Comparison of ENCODE assay signal across 8 cellular contexts in the genomic region with DNA sequence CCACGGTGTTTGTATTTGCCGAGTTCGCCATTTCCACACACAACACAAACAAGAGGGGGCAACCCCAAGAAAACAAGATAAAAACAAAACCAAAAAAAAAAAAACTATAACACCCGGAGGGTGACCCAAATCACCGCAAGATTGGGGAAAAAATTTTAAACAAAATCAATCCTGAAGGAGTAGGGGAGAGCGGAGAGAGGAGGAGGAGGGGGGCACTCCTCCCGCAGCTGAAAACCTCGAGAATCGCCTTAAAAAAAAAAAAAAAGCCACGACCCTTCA. TPM values are rescaled to one million over a fixed set of nuclear protein-coding genes. Genes with fewer than 3 reads are reported as not detected.
DNase-seq lines count a peak whose midpoint lies in the region; ATAC-seq, FAIRE-seq and TF ChIP-seq lines count a peak whose summit lies in the region.

No MANE protein-coding gene starts in this region.

- H3K9ac ChIP-seq in DND-41 (ENCODE audit: low read depth, low read length): peak overlapping the region; percentile 97
- peak overlapping the region; percentile 94 for H3K9ac ChIP-seq in PC-3 (ENCODE audit: low read length)
- peak overlapping the region; percentile 98 for H3K9ac ChIP-seq in endodermal cell (ENCODE audit: extremely low read depth, low read length, poor library complexity, severe bottlenecking)

- WGBS in endodermal cell (ENCODE audit: insufficient coverage in 1 of 2, insufficient read length in 1 of 2), 2 experiments: 0% methylated on average over 6 to 10 of the region's 10 CpGs

- H3K4me3 Mint-ChIP-seq in endodermal cell: peak overlapping the region; percentile 94

- H3K4me1 Mint-ChIP-seq in endodermal cell: peaks cover 15% of the 10 kb centered on the region

- H3K27me3 Mint-ChIP-seq in endodermal cell (ENCODE audit: insufficient read depth): no peaks in the 10 kb centered on the region

- H3K4me1 ChIP-seq in DND-41 (ENCODE audit: insufficient read depth, low read length): peaks cover 52% of the 10 kb centered on the region
- peaks cover 23% of the 10 kb centered on the region for H3K4me1 ChIP-seq in PC-3 (ENCODE audit: insufficient read depth, low read length)
- H3K4me1 ChIP-seq in endodermal cell (ENCODE audit: control insufficient read depth, insufficient read depth, low read length): peaks cover 4% of the 10 kb centered on the region
- H3K4me1 ChIP-seq in osteoblast (ENCODE audit: insufficient read depth, low read length): peaks cover 13% of the 10 kb centered on the region

- no peak for TF ChIP-seq POLR2A in GM12892 (IDR thresholded peaks at IDR 0.05; ENCODE audit: low read depth, low read length)

- intact Hi-C loops in PC-3 (cut with micrococcal nuclease): no loop called here

- H3F3A ChIP-seq in PC-3 (ENCODE audit: low read length, unreplicated experiment): peaks cover 5% of the 10 kb centered on the region

- no TSS peak for BruUV-seq in PC-3 (replicated peaks; lab: Mats Ljungman, UMichigan)

- POLR2A ChIA-PET in PC-3 (lab: Charles Lee; ENCODE audit: unreplicated experiment): interaction anchor here (0.5 to 0.8 kb wide), 4 partner anchors 11 to 263 kb away, joined by 3 to 7 read pairs (median 3); no protein-coding TSS in a partner anchor

- FAIRE-seq in GM12892 (lab: Jason Lieb, UNC): no peak

- H3K9me2 ChIP-seq in PC-3 (replicated peaks; ENCODE audit: low read length): no peaks in the 10 kb centered on the region

- no peaks in the 10 kb centered on the region for H3K27me3 ChIP-seq in DND-41 (ENCODE audit: insufficient read depth, low read length, poor library complexity)
- no peaks in the 10 kb centered on the region for H3K27me3 ChIP-seq in PC-3 (ENCODE audit: low read length)
- no peaks in the 10 kb centered on the region for H3K27me3 ChIP-seq in endodermal cell (ENCODE audit: control insufficient read depth, insufficient read depth, low read length, poor library complexity, severe bottlenecking)
- no peaks in the 10 kb centered on the region for H3K27me3 ChIP-seq in osteoblast (ENCODE audit: insufficient read depth, low read length)

- CTCF ChIA-PET in PC-3 (lab: Charles Lee): no interaction called here

- ATAC-seq in DND-41 (ENCODE audit: insufficient read depth, low read depth): no peak
- ATAC-seq in PC-3: no peak
- no peak for ATAC-seq in GM19463 (IDR thresholded peaks at IDR 0.05; ENCODE audit: unreplicated experiment)
- no peak for ATAC-seq in HG03025 (IDR thresholded peaks at IDR 0.05; ENCODE audit: low FRiP score, unreplicated experiment)

- peak overlapping the region; percentile 99 for H3K27ac Mint-ChIP-seq in endodermal cell

- TF ChIP-seq CTCF in DND-41 (IDR thresholded peaks at IDR 0.05; ENCODE audit: borderline replicate concordance, extremely low read depth, low read length, poor library complexity, severe bottlenecking) (no peak), PC-3 (conservative IDR thresholded peaks at IDR 0.05; ENCODE audit: low read depth, low read length) (no peak), endodermal cell (conservative IDR thresholded peaks at IDR 0.05) (no peak), osteoblast (IDR thresholded peaks at IDR 0.05; ENCODE audit: extremely low read depth, low read depth, low read length) (no peak)

- H3K4me3 ChIP-seq in DND-41 (ENCODE audit: low read depth in 1 of 2, low read length in 2 of 2) (peak overlapping the region; percentile 62 to 87; a peak in 3 of 4 replicates), PC-3 (ENCODE audit: low read length) (peak overlapping the region; percentile 94), endodermal cell (ENCODE audit: low read length) (peak overlapping the region; percentile 86), osteoblast (ENCODE audit: insufficient read depth, low read length) (peak overlapping the region; percentile 86)

- H3K79me2 ChIP-seq in DND-41 (ENCODE audit: insufficient read depth, low read length) (peaks cover 50% of the 10 kb centered on the region), PC-3 (ENCODE audit: low read length) (peaks cover 49% of the 10 kb centered on the region), osteoblast (ENCODE audit: insufficient read depth, low read length) (peaks cover 42% of the 10 kb centered on the region)

- H2AFZ ChIP-seq in DND-41 (ENCODE audit: low read depth, low read length) (no peak overlapping the region), PC-3 (ENCODE audit: low read length) (peak overlapping the region; percentile 52), osteoblast (ENCODE audit: low read length) (no peak overlapping the region)

- peaks cover 14% of the 10 kb centered on the region for H3K36me3 Mint-ChIP-seq in endodermal cell (ENCODE audit: low read depth)

- H3K9me3 ChIP-seq in DND-41 (ENCODE audit: insufficient read depth, low read length, severe bottlenecking) (no peaks in the 10 kb centered on the region), PC-3 (ENCODE audit: low read length) (no peaks in the 10 kb centered on the region), endodermal cell (ENCODE audit: control insufficient read depth, low read length) (no peaks in the 10 kb centered on the region), osteoblast (ENCODE audit: low read depth, low read length) (no peaks in the 10 kb centered on the region)

- peaks cover 16% of the 10 kb centered on the region for H3K36me3 ChIP-seq in DND-41 (ENCODE audit: insufficient read depth, low read length)
- H3K36me3 ChIP-seq in PC-3 (ENCODE audit: low read depth, low read length): peaks cover 2% of the 10 kb centered on the region; the same call in 1 of the 2 replicates
- H3K36me3 ChIP-seq in endodermal cell (ENCODE audit: control insufficient read depth, insufficient read depth, low read length): peaks cover 21% of the 10 kb centered on the region
- H3K36me3 ChIP-seq in osteoblast (ENCODE audit: insufficient read depth, low read length): peaks cover 6% of the 10 kb centered on the region

- DNase-seq in DND-41 (no peak), PC-3 (no peak), endodermal cell (no peak), osteoblast (ENCODE audit: insufficient read length, low spot score, missing footprints) (no peak), SHP77 treated with DMSO at 0.1 percent for 48 hours (lab: John Stamatoyannopoulos, UW) (no peak), GM12892 (ENCODE audit: insufficient read length) (no peak)

- no peaks in the 10 kb centered on the region for H3K9me3 Mint-ChIP-seq in endodermal cell

- H3K4me2 ChIP-seq in DND-41 (ENCODE audit: insufficient read depth, low read length) (peak overlapping the region; percentile 37), PC-3 (ENCODE audit: low read length) (peak overlapping the region; percentile 85), osteoblast (ENCODE audit: insufficient read depth, low read length) (peak overlapping the region; percentile 66)

- H4K20me1 ChIP-seq in DND-41 (ENCODE audit: insufficient read depth, low read length) (peaks cover 4% of the 10 kb centered on the region; the same call in 1 of the 2 replicates), PC-3 (ENCODE audit: low read length) (no peaks in the 10 kb centered on the region), osteoblast (ENCODE audit: insufficient read depth, low read length) (no peaks in the 10 kb centered on the region)

- H3K27ac ChIP-seq in DND-41 (ENCODE audit: low read length) (peak overlapping the region; percentile 96), PC-3 (ENCODE audit: low read length) (peak overlapping the region; percentile 61), endodermal cell (ENCODE audit: low read depth, low read length) (peak overlapping the region; percentile 88), osteoblast (ENCODE audit: low read depth, low read length) (peak overlapping the region; percentile 85)

RNA-seq across cellular contexts. Expression of a gene that starts 0.3 kb away (rescaled TPM):
- 20.7 and 24.4 TPM in 2 replicates for total RNA-seq in PC-3 (2014; rRNA removed)
- 10 to 100 TPM; 34.3 to 34.4 TPM for total RNA-seq in endodermal cell
- polyA plus RNA-seq in endodermal cell (2013, experiment 1 of 2): 31.2 TPM
- polyA plus RNA-seq in endodermal cell (2013, experiment 2 of 2): 38.5 TPM
- total RNA-seq in osteoblast: 35.8 and 37.4 TPM in 2 replicates
- polyA plus RNA-seq in GM12892 (2012; ENCODE audit: missing spikeins): 15.8 TPM
